Comparison of ENCODE assay signal across 10 cellular contexts in the genomic region with DNA sequence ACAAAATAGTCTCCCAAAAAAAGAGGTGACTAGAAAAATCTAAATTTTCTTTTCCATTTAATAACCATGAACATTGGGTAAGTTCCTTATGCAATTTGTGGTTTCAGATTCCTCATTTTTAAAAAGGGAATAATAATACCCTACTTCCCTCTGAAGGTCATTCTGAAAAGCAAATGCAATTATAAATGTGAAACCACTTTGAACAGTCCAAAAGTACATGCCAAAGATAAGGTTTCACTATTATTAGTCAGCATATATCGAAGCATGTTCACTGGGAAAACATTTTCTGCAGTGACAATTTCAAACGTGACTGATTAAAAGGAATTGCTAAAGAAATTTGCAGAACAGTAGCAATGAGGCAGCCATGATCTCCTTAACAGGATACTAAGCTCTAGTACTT.
DNase-seq lines count a peak whose midpoint lies in the region; ATAC-seq and TF ChIP-seq lines count a peak whose summit lies in the region.
"Had no signal": no experiment of that assay in that cellular context is flagged by ENCODE, and none has a peak within 500 bp of the region (broad histone marks: within the 10 kb centered on the region; RNA-seq: fewer than 3 reads in every experiment).

No MANE protein-coding gene starts in this region.

- TF ChIP-seq CTCF in astrocyte of the spinal cord (IDR thresholded peaks at IDR 0.05; ENCODE audit: low read depth, low read length) = no peak
- TF ChIP-seq CTCF in lung (IDR thresholded peaks at IDR 0.05; ENCODE audit: control extremely low read depth, extremely low read depth) = no peak

- H3K36me3 ChIP-seq in lung (ENCODE audit: control insufficient read depth in 2 of 2, insufficient read depth in 2 of 2, low read length in 2 of 2) = no peaks in the 10 kb centered on the region

- H3K27me3 Mint-ChIP-seq in activated T-cell treated with anti-CD3 and anti-CD28 coated beads, Interleukin-2, amount 50 U/mL, for 24 hours = peaks cover under 1% of the 10 kb centered on the region

- H3K4me3 Mint-ChIP-seq in activated T-cell treated with anti-CD3 and anti-CD28 coated beads, Interleukin-2, amount 50 U/mL, for 24 hours = no peak overlapping the region
- H3K4me3 Mint-ChIP-seq: natural killer cell had no signal

- H3K4me3 ChIP-seq in astrocyte of the spinal cord (ENCODE audit: low read depth, low read length) (no peak overlapping the region), lung (no peak overlapping the region)

- H3K9me3 Mint-ChIP-seq in activated T-cell treated with anti-CD3 and anti-CD28 coated beads, Interleukin-2, amount 50 U/mL, for 24 hours = no peaks in the 10 kb centered on the region
- H3K9me3 Mint-ChIP-seq: activated T-helper 2 cell treated with anti-CD3 and anti-CD28 coated beads, Interferon-gamma antibody, Interleukin-2, Interleukin-4, amounts not matched to agents 10 μg/mL and 5 μg/mL and 100 μg/mL, durations not matched to agents 14 hours and 24 hours and 36 hours; natural killer cell had no signal

- in situ Hi-C loops in KBM-7 (cut with MboI; ENCODE audit: low pct_unique_long_range_greater_than_20kb, low sequenced_read_pairs) (no loop called here), astrocyte of the spinal cord (cut with HindIII; ENCODE audit: low sequenced_read_pairs) (no loop called here)

- H3K4me1 ChIP-seq in lung (ENCODE audit: control insufficient read depth in 2 of 2, insufficient read depth in 2 of 2, low read length in 2 of 2) = no peaks in the 10 kb centered on the region

- intact Hi-C loops in left colon (cut with DNase I, micrococcal nuclease) = no loop called here

- ATAC-seq in lung (ENCODE audit: insufficient read depth, low FRiP score) (peak; percentile 25), HG02571 (IDR thresholded peaks at IDR 0.05; ENCODE audit: unreplicated experiment) (no peak), left colon (no peak)
- ATAC-seq: natural killer cell had no signal

- no peaks in the 10 kb centered on the region for H3K27me3 ChIP-seq in lung (ENCODE audit: control insufficient read depth, insufficient read depth)

- H3K9me3 ChIP-seq in lung (ENCODE audit: control insufficient read depth in 2 of 2, insufficient read depth in 1 of 2, low read length in 1 of 2) = no peaks in the 10 kb centered on the region

- DNase-seq in AML-193 (lab: John Stamatoyannopoulos, UW) = peak; percentile 56 to 67
- DNase-seq in KBM-7 = peak; percentile 11
- DNase-seq in astrocyte of the spinal cord (ENCODE audit: low read depth, low spot score) = peak; percentile 77
- DNase-seq in lung (ENCODE audit: low spot score) = no peak
- DNase-seq in activated T-cell treated with anti-CD3 and anti-CD28 coated beads, Interleukin-2, amount 50 U/mL, for 24 hours = no peak
- no peak for DNase-seq in left colon
- no peak for DNase-seq in NCI-H1048 (lab: John Stamatoyannopoulos, UW)
- DNase-seq: natural killer cell had no signal

- H3K27ac ChIP-seq in lung (ENCODE audit: low read depth in 1 of 2, low read length in 1 of 2) = no peak overlapping the region

- 1 to 5% methylated on average over 2 of the region's 2 CpGs for WGBS in lung, 2 donors

- no peak overlapping the region for H3K27ac Mint-ChIP-seq in activated T-cell treated with anti-CD3 and anti-CD28 coated beads, Interleukin-2, amount 50 U/mL, for 24 hours
- H3K27ac Mint-ChIP-seq: activated T-helper 2 cell treated with anti-CD3 and anti-CD28 coated beads, Interferon-gamma antibody, Interleukin-2, Interleukin-4, amounts not matched to agents 10 μg/mL and 5 μg/mL and 100 μg/mL, durations not matched to agents 14 hours and 24 hours and 36 hours; natural killer cell had no signal

- H3K36me3 Mint-ChIP-seq in activated T-cell treated with anti-CD3 and anti-CD28 coated beads, Interleukin-2, amount 50 U/mL, for 24 hours (ENCODE audit: low read depth) = no peaks in the 10 kb centered on the region
- H3K36me3 Mint-ChIP-seq: natural killer cell had no signal

- H3K4me1 Mint-ChIP-seq in activated T-cell treated with anti-CD3 and anti-CD28 coated beads, Interleukin-2, amount 50 U/mL, for 24 hours (ENCODE audit: low read depth) = peaks cover 8% of the 10 kb centered on the region
- H3K4me1 Mint-ChIP-seq: natural killer cell had no signal

Comparison
In these comparisons a context has a peak if more than half of its experiments do, and no peak if none do; other contexts are left out.
1. DNase-seq: peak in AML-193 (2 of 2), KBM-7 (single experiment) and astrocyte of the spinal cord (single experiment); none in lung (single experiment), activated T-cell treated with anti-CD3 and anti-CD28 coated beads, Interleukin-2, amount 50 U/mL, for 24 hours (single experiment), left colon (0 of 2) and NCI-H1048 (single experiment).